19 cellular contexts compared by ENCODE assay signal in the genomic region with DNA sequence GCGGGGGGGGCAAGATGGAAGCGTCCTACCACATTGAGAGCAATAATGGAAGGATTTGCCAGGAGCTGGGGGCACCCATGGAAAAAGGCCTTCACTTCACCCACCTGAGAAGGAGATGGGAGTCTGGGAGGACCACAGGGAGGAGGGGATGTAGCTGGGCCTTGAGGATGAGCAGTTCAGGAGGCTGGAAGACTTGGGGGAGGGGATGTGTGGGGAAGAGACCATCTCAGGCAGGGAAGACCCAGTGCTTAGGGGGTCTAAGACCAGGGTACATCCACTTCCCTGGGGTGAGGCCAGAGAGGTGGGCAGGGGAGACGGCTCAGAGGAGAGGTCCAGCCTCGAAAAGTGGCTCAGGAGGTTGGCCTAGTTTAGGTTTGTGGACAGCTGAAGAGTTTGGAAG.
DNase-seq lines count a peak whose midpoint lies in the region; ATAC-seq and TF ChIP-seq lines count a peak whose summit lies in the region.
"Had no signal": no experiment of that assay in that cellular context is flagged by ENCODE, and none has a peak within 500 bp of the region (broad histone marks: within the 10 kb centered on the region; RNA-seq: fewer than 3 reads in every experiment).

No MANE protein-coding gene starts in this region.

- POLR2A ChIA-PET in activated naive CD8-positive, alpha-beta T cell treated with anti-CD3 and anti-CD28 coated beads, Interleukin-2, amount 10 ng/mL, durations not matched to agents 7 days and 5 days (lab: Charles Lee), result interaction anchor here (0.5 kb wide), 1 partner anchor 455 kb away, joined by 3 read pairs; no protein-coding TSS in a partner anchor
- POLR2A ChIA-PET in PC-9 (lab: Charles Lee; ENCODE audit: unreplicated experiment), result no interaction called here
- POLR2A ChIA-PET in SK-N-SH (lab: Yijun Ruan, JAX), result no interaction called here

- H3K36me3 Mint-ChIP-seq in activated naive CD8-positive, alpha-beta T cell treated with anti-CD3 and anti-CD28 coated beads, Interleukin-2, amount 10 ng/mL, durations not matched to agents 7 days and 5 days, result no peaks in the 10 kb centered on the region
- no peaks in the 10 kb centered on the region for H3K36me3 Mint-ChIP-seq in activated naive CD8-positive, alpha-beta T cell treated with anti-CD3 and anti-CD28 coated beads for 36 hours
- no peaks in the 10 kb centered on the region for H3K36me3 Mint-ChIP-seq in memory B cell

- H3K4me1 Mint-ChIP-seq in activated naive CD8-positive, alpha-beta T cell treated with anti-CD3 and anti-CD28 coated beads, Interleukin-2, amount 10 ng/mL, durations not matched to agents 7 days and 5 days, result no peaks in the 10 kb centered on the region
- peaks cover 8% of the 10 kb centered on the region for H3K4me1 Mint-ChIP-seq in activated naive CD8-positive, alpha-beta T cell treated with anti-CD3 and anti-CD28 coated beads for 36 hours
- peaks cover 6% of the 10 kb centered on the region for H3K4me1 Mint-ChIP-seq in memory B cell

- TF ChIP-seq RAD21 in SK-N-SH (IDR thresholded peaks at IDR 0.05; ENCODE audit: low read length), result no peak

- no peaks in the 10 kb centered on the region for H3K79me2 ChIP-seq in PC-9 (ENCODE audit: low read depth)
- H3K79me2 ChIP-seq in SK-N-SH (ENCODE audit: insufficient read depth), result no peaks in the 10 kb centered on the region

- DNase-seq in activated naive CD8-positive, alpha-beta T cell treated with anti-CD3 and anti-CD28 coated beads, Interleukin-2, amount 10 ng/mL, durations not matched to agents 7 days and 5 days, result no peak
- no peak for DNase-seq in activated naive CD8-positive, alpha-beta T cell treated with anti-CD3 and anti-CD28 coated beads for 36 hours
- DNase-seq in SK-N-MC (ENCODE audit: low read depth, low spot score) (no peak), memory B cell (ENCODE audit: low spot score in 2 of 2) (no peak), PC-9 (no peak), SK-N-SH (no peak)
- DNase-seq: activated CD4-positive, alpha-beta T cell treated with anti-CD3 and anti-CD28 coated beads for 48 hours; erythroblast; KG1; left colon; NCI-H1048; NCI-H2107; NCI-H526; OCI-M1; posterior cingulate gyrus had no signal

- no peaks in the 10 kb centered on the region for H4K20me1 ChIP-seq in PC-9 (ENCODE audit: insufficient read depth)
- no peaks in the 10 kb centered on the region for H4K20me1 ChIP-seq in SK-N-SH (ENCODE audit: insufficient read depth)

- H3K4me2 ChIP-seq in PC-9 (no peak overlapping the region), SK-N-SH (no peak overlapping the region)

- H3K9me3 Mint-ChIP-seq in activated naive CD8-positive, alpha-beta T cell treated with anti-CD3 and anti-CD28 coated beads, Interleukin-2, amount 10 ng/mL, durations not matched to agents 7 days and 5 days, result no peaks in the 10 kb centered on the region
- no peaks in the 10 kb centered on the region for H3K9me3 Mint-ChIP-seq in activated naive CD8-positive, alpha-beta T cell treated with anti-CD3 and anti-CD28 coated beads for 36 hours
- no peaks in the 10 kb centered on the region for H3K9me3 Mint-ChIP-seq in memory B cell

- CTCF ChIA-PET in PC-9 (lab: Charles Lee) (no interaction called here), SK-N-SH (lab: Yijun Ruan, JAX) (interaction anchor here (1.2 to 2.6 kb wide), 5 partner anchors 23 to 45 kb away, joined by 3 to 8 read pairs (median 3); no protein-coding TSS in a partner anchor)

- H2AFZ ChIP-seq in PC-9 (no peak overlapping the region), SK-N-SH (ENCODE audit: low read depth) (no peak overlapping the region)

- peaks cover 12% of the 10 kb centered on the region for H3K27me3 Mint-ChIP-seq in activated naive CD8-positive, alpha-beta T cell treated with anti-CD3 and anti-CD28 coated beads, Interleukin-2, amount 10 ng/mL, durations not matched to agents 7 days and 5 days
- H3K27me3 Mint-ChIP-seq in activated naive CD8-positive, alpha-beta T cell treated with anti-CD3 and anti-CD28 coated beads for 36 hours, result no peaks in the 10 kb centered on the region
- H3K27me3 Mint-ChIP-seq in memory B cell, result peaks cover 29% of the 10 kb centered on the region

- H3K27me3 ChIP-seq in PC-9 (ENCODE audit: insufficient read depth, low read depth), result no peaks in the 10 kb centered on the region
- H3K27me3 ChIP-seq in SK-N-SH (ENCODE audit: insufficient read depth), result no peaks in the 10 kb centered on the region
- H3K27me3 ChIP-seq: gastroesophageal sphincter, SJSA1 had no signal

- no peak overlapping the region for H3K27ac Mint-ChIP-seq in activated naive CD8-positive, alpha-beta T cell treated with anti-CD3 and anti-CD28 coated beads, Interleukin-2, amount 10 ng/mL, durations not matched to agents 7 days and 5 days
- H3K27ac Mint-ChIP-seq in activated naive CD8-positive, alpha-beta T cell treated with anti-CD3 and anti-CD28 coated beads for 36 hours, result no peak overlapping the region
- H3K27ac Mint-ChIP-seq in memory B cell, result no peak overlapping the region

- H3K9ac ChIP-seq in SK-N-MC (ENCODE audit: insufficient read length) (no peak overlapping the region), SK-N-SH (no peak overlapping the region)

- no peak for TF ChIP-seq CTCF in PC-9 (conservative IDR thresholded peaks at IDR 0.05)
- no peak for TF ChIP-seq CTCF in SK-N-SH (IDR thresholded peaks at IDR 0.05)

- no peak for ATAC-seq in activated naive CD8-positive, alpha-beta T cell treated with anti-CD3 and anti-CD28 coated beads, Interleukin-2, amount 10 ng/mL, durations not matched to agents 7 days and 5 days (ENCODE audit: low read depth)
- no peak for ATAC-seq in memory B cell (ENCODE audit: low read depth)
- no peak for ATAC-seq in HG03457 (IDR thresholded peaks at IDR 0.05; ENCODE audit: unreplicated experiment)
- ATAC-seq: gastroesophageal sphincter, left colon had no signal

- peak overlapping the region; percentile 11 for H3K4me3 Mint-ChIP-seq in activated naive CD8-positive, alpha-beta T cell treated with anti-CD3 and anti-CD28 coated beads, Interleukin-2, amount 10 ng/mL, durations not matched to agents 7 days and 5 days
- no peak overlapping the region for H3K4me3 Mint-ChIP-seq in activated naive CD8-positive, alpha-beta T cell treated with anti-CD3 and anti-CD28 coated beads for 36 hours
- peak overlapping the region; percentile 32 for H3K4me3 Mint-ChIP-seq in memory B cell

- no peak overlapping the region for H3K4me3 ChIP-seq in SK-N-MC
- H3K4me3 ChIP-seq in PC-9, result no peak overlapping the region
- H3K4me3 ChIP-seq in SK-N-SH (ENCODE audit: low read depth in 2 of 2, low read length in 1 of 2), result no peak overlapping the region
- H3K4me3 ChIP-seq: SJSA1 had no signal

- BruUV-seq in PC-9 (replicated peaks; lab: Mats Ljungman, UMichigan), result no TSS peak

- H3K27ac ChIP-seq in SK-N-MC (0 out of 2 replicates have a peak overlapping the region, but pooled peaks have one; percentile 59), temporal lobe (ENCODE audit: low read depth, low read length) (peak overlapping the region; percentile 56), PC-9 (no peak overlapping the region), SK-N-SH (ENCODE audit: low read depth in 2 of 2, low read length in 1 of 2) (no peak overlapping the region)
- H3K27ac ChIP-seq: SJSA1 had no signal

- H3K36me3 ChIP-seq in SK-N-MC (ENCODE audit: insufficient read depth, low read length) (no peaks in the 10 kb centered on the region), PC-9 (ENCODE audit: low read depth) (no peaks in the 10 kb centered on the region), SK-N-SH (replicated peaks in 1 of 2; ENCODE audit: control insufficient read depth in 1 of 2, insufficient read depth in 2 of 2, low read length in 1 of 2) (no peaks in the 10 kb centered on the region)
- H3K36me3 ChIP-seq: gastroesophageal sphincter, SJSA1 had no signal

- H3K9me3 ChIP-seq in SK-N-MC (ENCODE audit: low read depth, low read length), result no peaks in the 10 kb centered on the region
- H3K9me3 ChIP-seq in PC-9 (ENCODE audit: insufficient read depth, low read depth), result no peaks in the 10 kb centered on the region
- H3K9me3 ChIP-seq in SK-N-SH, result no peaks in the 10 kb centered on the region
- H3K9me3 ChIP-seq: gastroesophageal sphincter, SJSA1 had no signal

- peaks cover 6% of the 10 kb centered on the region; the same call in 1 of the 2 replicates for H3F3A ChIP-seq in PC-9 (ENCODE audit: insufficient read depth, low read depth)
- no peaks in the 10 kb centered on the region for H3F3A ChIP-seq in SK-N-SH (replicated peaks; ENCODE audit: insufficient read depth)

- H3K9me2 ChIP-seq in PC-9 (ENCODE audit: insufficient read depth) (no peaks in the 10 kb centered on the region), SK-N-SH (no peaks in the 10 kb centered on the region)

- no peaks in the 10 kb centered on the region for H3K4me1 ChIP-seq in PC-9 (replicated peaks; ENCODE audit: insufficient read depth)
- H3K4me1 ChIP-seq in SK-N-SH (ENCODE audit: control insufficient read depth in 1 of 2, insufficient read depth in 2 of 2, low read depth in 1 of 2, low read length in 1 of 2), result peaks cover 0 to 30% of the 10 kb centered on the region in 2 experiments; a peak in 1 of 4 replicates

- no peak for TF ChIP-seq EP300 in SK-N-SH (IDR thresholded peaks at IDR 0.05; ENCODE audit: borderline replicate concordance in 1 of 2, low read depth in 1 of 2, low read length in 1 of 2)

- intact Hi-C loops in PC-9 (cut with micrococcal nuclease; ENCODE audit: unreplicated experiment), result no loop called here

- 88% methylated on average over 2 of the region's 4 CpGs for WGBS in SK-N-SH (ENCODE audit: low lambda C conversion rate)

TF ChIP-seq in SK-N-SH, 30 proteins besides CTCF, POLR2A, EP300 and RAD21 (continues in another document):
- TF ChIP-seq TEAD4 (IDR thresholded peaks at IDR 0.05; ENCODE audit: borderline replicate concordance, insufficient read depth), result no peak
- TF ChIP-seq, protein P1, sequence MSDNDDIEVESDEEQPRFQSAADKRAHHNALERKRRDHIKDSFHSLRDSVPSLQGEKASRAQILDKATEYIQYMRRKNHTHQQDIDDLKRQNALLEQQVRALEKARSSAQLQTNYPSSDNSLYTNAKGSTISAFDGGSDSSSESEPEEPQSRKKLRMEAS (IDR thresholded peaks at IDR 0.05; ENCODE audit: low read depth), result no peak
- no peak for TF ChIP-seq MEF2A (IDR thresholded peaks at IDR 0.05; ENCODE audit: borderline replicate concordance, low read depth)
- TF ChIP-seq TAF1 (IDR thresholded peaks at IDR 0.05; ENCODE audit: borderline replicate concordance, low read depth, low read length), result no peak
- TF ChIP-seq, protein P2, sequence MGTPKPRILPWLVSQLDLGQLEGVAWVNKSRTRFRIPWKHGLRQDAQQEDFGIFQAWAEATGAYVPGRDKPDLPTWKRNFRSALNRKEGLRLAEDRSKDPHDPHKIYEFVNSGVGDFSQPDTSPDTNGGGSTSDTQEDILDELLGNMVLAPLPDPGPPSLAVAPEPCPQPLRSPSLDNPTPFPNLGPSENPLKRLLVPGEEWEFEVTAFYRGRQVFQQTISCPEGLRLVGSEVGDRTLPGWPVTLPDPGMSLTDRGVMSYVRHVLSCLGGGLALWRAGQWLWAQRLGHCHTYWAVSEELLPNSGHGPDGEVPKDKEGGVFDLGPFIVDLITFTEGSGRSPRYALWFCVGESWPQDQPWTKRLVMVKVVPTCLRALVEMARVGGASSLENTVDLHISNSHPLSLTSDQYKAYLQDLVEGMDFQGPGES (IDR thresholded peaks at IDR 0.05; ENCODE audit: low read depth, low read length), result no peak
- no peak for TF ChIP-seq JUND (IDR thresholded peaks at IDR 0.05)
- TF ChIP-seq RCOR1 (IDR thresholded peaks at IDR 0.05; ENCODE audit: low read length), result no peak
- TF ChIP-seq RFX5 (IDR thresholded peaks at IDR 0.05; ENCODE audit: low read length), result no peak

Comparison
In these comparisons a context has a peak if more than half of its experiments do, and no peak if none do; other contexts are left out.
1. H3K27ac ChIP-seq: peak in SK-N-MC (single experiment) and temporal lobe (single experiment); none in PC-9 (single experiment) and SK-N-SH (0 of 2).